1 cellular context compared by ENCODE assay signal in the genomic region with DNA sequence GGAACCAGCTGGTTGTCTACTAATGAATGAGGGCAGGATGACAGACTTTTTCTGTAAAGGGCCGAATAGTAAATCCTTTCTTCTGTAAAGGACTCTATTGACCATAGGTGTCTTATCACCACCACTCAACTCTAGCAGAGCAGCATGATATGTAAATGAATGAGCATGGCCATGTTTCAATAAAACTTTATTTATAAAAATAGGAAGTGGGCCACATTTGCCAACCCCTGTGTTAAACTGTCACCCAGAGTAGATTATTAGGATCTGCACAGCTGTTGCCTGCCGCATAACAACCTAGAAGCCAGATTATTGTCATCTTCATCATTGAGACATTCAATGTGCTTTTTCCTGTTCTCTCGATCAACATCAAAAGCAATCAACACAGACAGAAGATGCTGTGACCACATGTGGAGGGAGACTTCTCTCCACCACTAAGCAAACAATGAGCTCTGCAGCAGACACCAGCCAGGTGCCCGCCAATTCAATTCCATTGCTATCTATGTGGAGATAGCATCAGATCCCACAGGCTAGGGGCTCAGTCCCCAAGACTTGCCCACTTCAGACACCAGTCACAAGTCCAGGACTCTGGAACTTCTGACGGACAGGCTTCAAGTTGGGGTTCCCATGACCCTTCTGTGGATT.
TF ChIP-seq lines count a peak whose summit lies in the region.

No MANE protein-coding gene starts in this region.

TF ChIP-seq in K562, 482 proteins besides CTCF, POLR2A, EP300 and RAD21:
- TF ChIP-seq, protein P1, sequence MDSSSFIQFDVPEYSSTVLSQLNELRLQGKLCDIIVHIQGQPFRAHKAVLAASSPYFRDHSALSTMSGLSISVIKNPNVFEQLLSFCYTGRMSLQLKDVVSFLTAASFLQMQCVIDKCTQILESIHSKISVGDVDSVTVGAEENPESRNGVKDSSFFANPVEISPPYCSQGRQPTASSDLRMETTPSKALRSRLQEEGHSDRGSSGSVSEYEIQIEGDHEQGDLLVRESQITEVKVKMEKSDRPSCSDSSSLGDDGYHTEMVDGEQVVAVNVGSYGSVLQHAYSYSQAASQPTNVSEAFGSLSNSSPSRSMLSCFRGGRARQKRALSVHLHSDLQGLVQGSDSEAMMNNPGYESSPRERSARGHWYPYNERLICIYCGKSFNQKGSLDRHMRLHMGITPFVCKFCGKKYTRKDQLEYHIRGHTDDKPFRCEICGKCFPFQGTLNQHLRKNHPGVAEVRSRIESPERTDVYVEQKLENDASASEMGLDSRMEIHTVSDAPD (CRISPR knock-in tag; IDR thresholded peaks at IDR 0.05): no peak
- TF ChIP-seq NUFIP1 (IDR thresholded peaks at IDR 0.05; ENCODE audit: partially characterized antibody): no peak
- TF ChIP-seq SPI1 (IDR thresholded peaks at IDR 0.05; ENCODE audit: borderline replicate concordance, low read depth, low read length): peak; percentile 61
- TF ChIP-seq ZNF124 (CRISPR knock-in tag; IDR thresholded peaks at IDR 0.05): no peak
- TF ChIP-seq MAFG (tag; conservative IDR thresholded peaks at IDR 0.05): no peak
- TF ChIP-seq MEF2D (tag; conservative IDR thresholded peaks at IDR 0.05; ENCODE audit: low read depth): no peak
- TF ChIP-seq ASH1L (IDR thresholded peaks at IDR 0.05; ENCODE audit: borderline replicate concordance, low read depth, partially characterized antibody): no peak
- TF ChIP-seq, protein P2, sequence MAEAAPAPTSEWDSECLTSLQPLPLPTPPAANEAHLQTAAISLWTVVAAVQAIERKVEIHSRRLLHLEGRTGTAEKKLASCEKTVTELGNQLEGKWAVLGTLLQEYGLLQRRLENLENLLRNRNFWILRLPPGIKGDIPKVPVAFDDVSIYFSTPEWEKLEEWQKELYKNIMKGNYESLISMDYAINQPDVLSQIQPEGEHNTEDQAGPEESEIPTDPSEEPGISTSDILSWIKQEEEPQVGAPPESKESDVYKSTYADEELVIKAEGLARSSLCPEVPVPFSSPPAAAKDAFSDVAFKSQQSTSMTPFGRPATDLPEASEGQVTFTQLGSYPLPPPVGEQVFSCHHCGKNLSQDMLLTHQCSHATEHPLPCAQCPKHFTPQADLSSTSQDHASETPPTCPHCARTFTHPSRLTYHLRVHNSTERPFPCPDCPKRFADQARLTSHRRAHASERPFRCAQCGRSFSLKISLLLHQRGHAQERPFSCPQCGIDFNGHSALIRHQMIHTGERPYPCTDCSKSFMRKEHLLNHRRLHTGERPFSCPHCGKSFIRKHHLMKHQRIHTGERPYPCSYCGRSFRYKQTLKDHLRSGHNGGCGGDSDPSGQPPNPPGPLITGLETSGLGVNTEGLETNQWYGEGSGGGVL (CRISPR knock-in tag; IDR thresholded peaks at IDR 0.05): no peak
- TF ChIP-seq, protein P3, sequence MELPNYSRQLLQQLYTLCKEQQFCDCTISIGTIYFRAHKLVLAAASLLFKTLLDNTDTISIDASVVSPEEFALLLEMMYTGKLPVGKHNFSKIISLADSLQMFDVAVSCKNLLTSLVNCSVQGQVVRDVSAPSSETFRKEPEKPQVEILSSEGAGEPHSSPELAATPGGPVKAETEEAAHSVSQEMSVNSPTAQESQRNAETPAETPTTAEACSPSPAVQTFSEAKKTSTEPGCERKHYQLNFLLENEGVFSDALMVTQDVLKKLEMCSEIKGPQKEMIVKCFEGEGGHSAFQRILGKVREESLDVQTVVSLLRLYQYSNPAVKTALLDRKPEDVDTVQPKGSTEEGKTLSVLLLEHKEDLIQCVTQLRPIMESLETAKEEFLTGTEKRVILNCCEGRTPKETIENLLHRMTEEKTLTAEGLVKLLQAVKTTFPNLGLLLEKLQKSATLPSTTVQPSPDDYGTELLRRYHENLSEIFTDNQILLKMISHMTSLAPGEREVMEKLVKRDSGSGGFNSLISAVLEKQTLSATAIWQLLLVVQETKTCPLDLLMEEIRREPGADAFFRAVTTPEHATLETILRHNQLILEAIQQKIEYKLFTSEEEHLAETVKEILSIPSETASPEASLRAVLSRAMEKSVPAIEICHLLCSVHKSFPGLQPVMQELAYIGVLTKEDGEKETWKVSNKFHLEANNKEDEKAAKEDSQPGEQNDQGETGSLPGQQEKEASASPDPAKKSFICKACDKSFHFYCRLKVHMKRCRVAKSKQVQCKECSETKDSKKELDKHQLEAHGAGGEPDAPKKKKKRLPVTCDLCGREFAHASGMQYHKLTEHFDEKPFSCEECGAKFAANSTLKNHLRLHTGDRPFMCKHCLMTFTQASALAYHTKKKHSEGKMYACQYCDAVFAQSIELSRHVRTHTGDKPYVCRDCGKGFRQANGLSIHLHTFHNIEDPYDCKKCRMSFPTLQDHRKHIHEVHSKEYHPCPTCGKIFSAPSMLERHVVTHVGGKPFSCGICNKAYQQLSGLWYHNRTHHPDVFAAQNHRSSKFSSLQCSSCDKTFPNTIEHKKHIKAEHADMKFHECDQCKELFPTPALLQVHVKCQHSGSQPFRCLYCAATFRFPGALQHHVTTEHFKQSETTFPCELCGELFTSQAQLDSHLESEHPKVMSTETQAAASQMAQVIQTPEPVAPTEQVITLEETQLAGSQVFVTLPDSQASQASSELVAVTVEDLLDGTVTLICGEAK (IDR thresholded peaks at IDR 0.05): peak; percentile 96
- TF ChIP-seq, protein P3 (CRISPR knock-in tag; IDR thresholded peaks at IDR 0.05): peak; percentile 96
